ENCODE assay signal across 31 cellular contexts in genomic region chr22:24822471-24822870, GRCh38. TPM values are rescaled to one million over a fixed set of nuclear protein-coding genes. Genes with fewer than 3 reads are reported as not detected.
"Had no signal": no experiment of that assay in that cellular context is flagged by ENCODE, and none has a peak within 500 bp of the region (broad histone marks: within the 10 kb centered on the region; RNA-seq: fewer than 3 reads in every experiment).

No MANE protein-coding gene starts in this region.

- H3K4me2 ChIP-seq: hepatocyte, neural progenitor cell, smooth muscle cell had no signal

- H2AFZ ChIP-seq: hepatocyte, neural progenitor cell had no signal

- H3K9me3 ChIP-seq: breast epithelium, left ventricle myocardium inferior, sigmoid colon, thoracic aorta had no signal

- DNase-seq: activated B cell treated with CpG ODN at 0.5 μM for 24 hours; activated CD4-positive, alpha-beta T cell treated with anti-CD3 and anti-CD28 coated beads for 36 hours; activated CD4-positive, alpha-beta T cell treated with anti-CD3 and anti-CD28 coated beads, Interleukin-2, amount 50 U/mL, for 4 hours; activated CD8-positive, alpha-beta memory T cell treated with anti-CD3 and anti-CD28 coated beads for 24 hours; activated CD8-positive, alpha-beta memory T cell treated with anti-CD3 and anti-CD28 coated beads, Interleukin-2, amount 50 U/mL, for 4 hours; activated naive CD4-positive, alpha-beta T cell; activated naive CD8-positive, alpha-beta T cell treated with anti-CD3 and anti-CD28 coated beads for 36 hours; activated T-cell treated with anti-CD3 and anti-CD28 coated beads, Interleukin-2, amount 50 U/mL, for 24 hours; effector memory CD8-positive, alpha-beta T cell; foreskin melanocyte; kidney glomerular epithelial cell; left ventricle myocardium inferior; naive thymus-derived CD4-positive, alpha-beta T cell; posterior cingulate gyrus; sigmoid colon; stimulated activated CD4-positive, alpha-beta T cell treated with anti-CD3 and anti-CD28 coated beads, Interleukin-15, amount 100 ng/mL, for 24 hours; stimulated activated naive CD4-positive, alpha-beta T cell; T1000 had no signal

- H3K9ac ChIP-seq: neural progenitor cell had no signal

- H3K4me3 ChIP-seq: breast epithelium, hepatocyte, left ventricle myocardium inferior, neural progenitor cell, sigmoid colon, smooth muscle cell, thoracic aorta had no signal

- H3K4me1 ChIP-seq: neural progenitor cell had no signal

- H3K27ac ChIP-seq: breast epithelium, hepatocyte, left ventricle myocardium inferior, neural progenitor cell, sigmoid colon, thoracic aorta had no signal

- H3K27me3 ChIP-seq: breast epithelium, hepatocyte, neural progenitor cell, sigmoid colon had no signal

- H3K79me2 ChIP-seq: hepatocyte had no signal

- FAIRE-seq: astrocyte, colon, endothelial cell of umbilical vein had no signal

- H3K36me3 ChIP-seq: breast epithelium, left ventricle myocardium inferior, neural progenitor cell, sigmoid colon, thoracic aorta had no signal

- ATAC-seq: activated CD4-positive, alpha-beta T cell treated with anti-CD3 and anti-CD28 coated beads for 36 hours; effector memory CD8-positive, alpha-beta T cell; esophagus mucosa; naive thymus-derived CD4-positive, alpha-beta T cell had no signal

RNA-seq across cellular contexts. Expression of gene SGSM1, which starts 16.5 kb away (rescaled TPM):
- total RNA-seq: renal cortical epithelial cell had no signal
- polyA plus RNA-seq: smooth muscle cell had no signal

RNA-seq across cellular contexts. Expression of gene PIWIL3, which starts 48.0 kb away (rescaled TPM):
- total RNA-seq: activated B cell treated with CpG ODN at 0.5 μM for 24 hours; activated CD4-positive, alpha-beta T cell treated with anti-CD3 and anti-CD28 coated beads for 36 hours; activated naive CD8-positive, alpha-beta T cell treated with anti-CD3 and anti-CD28 coated beads for 36 hours; activated T-helper 2 cell treated with anti-CD3 and anti-CD28 coated beads, Interferon-gamma antibody, Interleukin-2, Interleukin-4, amounts not matched to agents 10 μg/mL and 5 μg/mL and 100 μg/mL, durations not matched to agents 14 hours and 24 hours and 36 hours; astrocyte; breast epithelium; esophagus mucosa; hepatocyte; left ventricle myocardium inferior; lung microvascular endothelial cell; naive thymus-derived CD4-positive, alpha-beta T cell; omental fat pad; renal cortical epithelial cell; sigmoid colon; thoracic aorta had no signal
- polyA plus RNA-seq: endothelial cell of umbilical vein; hepatocyte; naive thymus-derived CD4-positive, alpha-beta T cell; sigmoid colon; smooth muscle cell had no signal
